In genomic region chr16:29825145-29826044, GRCh38 we compare ENCODE assay signal across 8 cellular contexts. TPM values are rescaled to one million over a fixed set of nuclear protein-coding genes. Genes with fewer than 3 reads are reported as not detected.
DNase-seq lines count a peak whose midpoint lies in the region; ATAC-seq and TF ChIP-seq lines count a peak whose summit lies in the region.

No MANE protein-coding gene starts in this region.

- H3K4me1 Mint-ChIP-seq in activated CD8-positive, alpha-beta memory T cell treated with anti-CD3 and anti-CD28 coated beads, Interleukin-2, amount 10 ng/mL, durations not matched to agents 7 days and 5 days, result peaks cover 49% of the 10 kb centered on the region

- H3K36me3 ChIP-seq in osteoblast (ENCODE audit: insufficient read depth, low read length), result peaks cover 9% of the 10 kb centered on the region

- H3K4me3 ChIP-seq in AG04449 (ENCODE audit: low read depth, low read length), result peak overlapping the region; percentile 23
- H3K4me3 ChIP-seq in osteoblast (ENCODE audit: insufficient read depth, low read length), result peak overlapping the region; percentile 46

- H3K4me3 Mint-ChIP-seq in activated CD8-positive, alpha-beta memory T cell treated with anti-CD3 and anti-CD28 coated beads, Interleukin-2, amount 10 ng/mL, durations not matched to agents 7 days and 5 days, result peak overlapping the region; percentile 24

- H3K27ac Mint-ChIP-seq in activated CD8-positive, alpha-beta memory T cell treated with anti-CD3 and anti-CD28 coated beads, Interleukin-2, amount 10 ng/mL, durations not matched to agents 7 days and 5 days, result peak overlapping the region; percentile 81

- no peaks in the 10 kb centered on the region for H3K9me3 Mint-ChIP-seq in activated CD8-positive, alpha-beta memory T cell treated with anti-CD3 and anti-CD28 coated beads, Interleukin-2, amount 10 ng/mL, durations not matched to agents 7 days and 5 days (ENCODE audit: low read depth)

- peaks cover 20% of the 10 kb centered on the region for H3K36me3 Mint-ChIP-seq in activated CD8-positive, alpha-beta memory T cell treated with anti-CD3 and anti-CD28 coated beads, Interleukin-2, amount 10 ng/mL, durations not matched to agents 7 days and 5 days

- H3K4me2 ChIP-seq in osteoblast (ENCODE audit: insufficient read depth, low read length), result peak overlapping the region; percentile 76

- peaks cover 55% of the 10 kb centered on the region for H4K20me1 ChIP-seq in osteoblast (ENCODE audit: insufficient read depth, low read length)

- ATAC-seq in activated CD8-positive, alpha-beta memory T cell treated with anti-CD3 and anti-CD28 coated beads, Interleukin-2, amount 10 ng/mL, durations not matched to agents 7 days and 5 days, result peak; percentile 65

- TF ChIP-seq CTCF in AG04449 (IDR thresholded peaks at IDR 0.05; ENCODE audit: insufficient read depth, low read length, missing control alignments) (no peak), osteoblast (IDR thresholded peaks at IDR 0.05; ENCODE audit: extremely low read depth, low read depth, low read length) (no peak)

- H3K27me3 Mint-ChIP-seq in activated CD8-positive, alpha-beta memory T cell treated with anti-CD3 and anti-CD28 coated beads, Interleukin-2, amount 10 ng/mL, durations not matched to agents 7 days and 5 days, result no peaks in the 10 kb centered on the region

- no peak overlapping the region for H2AFZ ChIP-seq in osteoblast (ENCODE audit: low read length)

- POLR2A ChIA-PET in AG04449 (lab: Yijun Ruan, JAX), result interaction anchor here (0.7 to 2.3 kb wide), 4 partner anchors 10 to 164 kb away, joined by 3 to 11 read pairs (median 4); partner anchors contain the start of genes ASPHD1 and PAGR1

- no peak for DNase-seq in AG04449 (ENCODE audit: low read depth, low spot score)
- DNase-seq in HT1080 (ENCODE audit: low read depth), result peak; percentile 96
- DNase-seq in activated CD8-positive, alpha-beta memory T cell treated with anti-CD3 and anti-CD28 coated beads, Interleukin-2, amount 10 ng/mL, durations not matched to agents 7 days and 5 days, result peak; percentile 77
- DNase-seq in fibroblast of gingiva (ENCODE audit: low read depth), result peak; percentile 54
- DNase-seq in osteoblast (ENCODE audit: insufficient read length, low spot score, missing footprints), result peak; percentile 94
- no peak for DNase-seq in NCI-H1436 (lab: John Stamatoyannopoulos, UW)
- no peak for DNase-seq in NCI-H2196 treated with DMSO at 0.1 percent for 48 hours (lab: John Stamatoyannopoulos, UW; ENCODE audit: unreplicated experiment)
- DNase-seq in NCI-H187 treated with DMSO at 0.1 percent for 48 hours (lab: John Stamatoyannopoulos, UW), result no peak

- H3K79me2 ChIP-seq in osteoblast (ENCODE audit: insufficient read depth, low read length), result peaks cover 93% of the 10 kb centered on the region

- no peaks in the 10 kb centered on the region for H3K9me3 ChIP-seq in osteoblast (ENCODE audit: low read depth, low read length)

- peaks cover 65% of the 10 kb centered on the region for H3K4me1 ChIP-seq in osteoblast (ENCODE audit: insufficient read depth, low read length)

- CTCF ChIA-PET in AG04449 (lab: Yijun Ruan, JAX), result interaction anchor here (1.4 to 10.3 kb wide), 5 partner anchors 8 to 27 kb away, joined by 3 to 99 read pairs (median 6); partner anchors contain the start of gene PAGR1
- CTCF ChIA-PET in activated CD8-positive, alpha-beta memory T cell treated with anti-CD3 and anti-CD28 coated beads, Interleukin-2, amount 10 ng/mL, durations not matched to agents 7 days and 5 days (lab: Charles Lee), result interaction anchor here (1.0 to 16.1 kb wide), 6 partner anchors 8 to 207 kb away, joined by 3 to 192 read pairs (median 8); partner anchors contain the start of gene PAGR1

- no peaks in the 10 kb centered on the region for H3K27me3 ChIP-seq in osteoblast (ENCODE audit: insufficient read depth, low read length)

- peak overlapping the region; percentile 59 for H3K27ac ChIP-seq in osteoblast (ENCODE audit: low read depth, low read length)

RNA-seq across cellular contexts. Expression of gene MVP, which starts 5.1 kb away (rescaled TPM):
- total RNA-seq in HT1080 (2014; rRNA removed; shearing (Covaris generic)), result 96.4 and 101 TPM in 2 replicates
- polyA plus RNA-seq in HT1080 (2015; cell fraction: cytosol; rRNA removed), result 62.6 and 63.6 TPM in 2 replicates
- 226 TPM in 2 replicates for polyA plus RNA-seq in HT1080 (2015; cell fraction: nucleus; rRNA removed)
- 100 to 1,000 TPM; 110 to 123 TPM for total RNA-seq in activated CD8-positive, alpha-beta memory T cell treated with anti-CD3 and anti-CD28 coated beads, Interleukin-2, amount 10 ng/mL, durations not matched to agents 7 days and 5 days
- 273 and 274 TPM in 2 replicates for total RNA-seq in osteoblast

RNA-seq across cellular contexts. Expression of gene PAGR1, which starts 9.4 kb away (rescaled TPM):
- total RNA-seq in HT1080 (2014; rRNA removed; shearing (Covaris generic)), result 51.3 and 56.5 TPM in 2 replicates
- polyA plus RNA-seq in HT1080 (2015; cell fraction: cytosol; rRNA removed), result 39.9 and 40.3 TPM in 2 replicates
- 26.5 and 32.5 TPM in 2 replicates for polyA plus RNA-seq in HT1080 (2015; cell fraction: nucleus; rRNA removed)
- 10 to 100 TPM; 34.3 to 35.2 TPM for total RNA-seq in activated CD8-positive, alpha-beta memory T cell treated with anti-CD3 and anti-CD28 coated beads, Interleukin-2, amount 10 ng/mL, durations not matched to agents 7 days and 5 days
- total RNA-seq in osteoblast, result 16.8 and 19.9 TPM in 2 replicates

RNA-seq across cellular contexts. Expression of gene PRRT2, which starts 13.4 kb away (rescaled TPM):
- total RNA-seq in HT1080 (2014; rRNA removed; shearing (Covaris generic)), result 0.60 and 4.5 TPM in 2 replicates
- polyA plus RNA-seq in HT1080 (2015; cell fraction: cytosol; rRNA removed), result 0.44 and 1.7 TPM in 2 replicates
- polyA plus RNA-seq in HT1080 (2015; cell fraction: nucleus; rRNA removed), result 9.0 and 12.0 TPM in 2 replicates
- 1 to 10 TPM in 1 of 2 experiments, under 1 TPM in 1; 0.85 to 1.1 TPM for total RNA-seq in activated CD8-positive, alpha-beta memory T cell treated with anti-CD3 and anti-CD28 coated beads, Interleukin-2, amount 10 ng/mL, durations not matched to agents 7 days and 5 days
- total RNA-seq in osteoblast, result 1.4 and 4.1 TPM in 2 replicates

RNA-seq across cellular contexts. Expression of gene MAZ, which starts 19.1 kb away (rescaled TPM):
- 289 and 412 TPM in 2 replicates for total RNA-seq in HT1080 (2014; rRNA removed; shearing (Covaris generic))
- polyA plus RNA-seq in HT1080 (2015; cell fraction: cytosol; rRNA removed), result 167 and 168 TPM in 2 replicates
- polyA plus RNA-seq in HT1080 (2015; cell fraction: nucleus; rRNA removed), result 109 and 141 TPM in 2 replicates
- 100 to 1,000 TPM; 411 to 434 TPM for total RNA-seq in activated CD8-positive, alpha-beta memory T cell treated with anti-CD3 and anti-CD28 coated beads, Interleukin-2, amount 10 ng/mL, durations not matched to agents 7 days and 5 days
- total RNA-seq in osteoblast, result 221 and 267 TPM in 2 replicates

RNA-seq across cellular contexts. Expression of gene KIF22, which starts 34.8 kb away (rescaled TPM):
- total RNA-seq in HT1080 (2014; rRNA removed; shearing (Covaris generic)), result 120 and 122 TPM in 2 replicates
- polyA plus RNA-seq in HT1080 (2015; cell fraction: cytosol; rRNA removed), result 67.4 and 77.5 TPM in 2 replicates
- 210 and 217 TPM in 2 replicates for polyA plus RNA-seq in HT1080 (2015; cell fraction: nucleus; rRNA removed)
- 100 to 1,000 TPM; 205 to 266 TPM for total RNA-seq in activated CD8-positive, alpha-beta memory T cell treated with anti-CD3 and anti-CD28 coated beads, Interleukin-2, amount 10 ng/mL, durations not matched to agents 7 days and 5 days
- 8.3 and 12.4 TPM in 2 replicates for total RNA-seq in osteoblast

Comparison
In these comparisons a context has a peak if more than half of its experiments do, and no peak if none do; other contexts are left out.
1. DNase-seq: peak in HT1080 (single experiment), activated CD8-positive, alpha-beta memory T cell treated with anti-CD3 and anti-CD28 coated beads, Interleukin-2, amount 10 ng/mL, durations not matched to agents 7 days and 5 days (single experiment), fibroblast of gingiva (single experiment) and osteoblast (single experiment); none in AG04449 (single experiment), NCI-H1436 (single experiment), NCI-H2196 treated with DMSO at 0.1 percent for 48 hours (single experiment) and NCI-H187 treated with DMSO at 0.1 percent for 48 hours (single experiment).